In the genomic region with DNA sequence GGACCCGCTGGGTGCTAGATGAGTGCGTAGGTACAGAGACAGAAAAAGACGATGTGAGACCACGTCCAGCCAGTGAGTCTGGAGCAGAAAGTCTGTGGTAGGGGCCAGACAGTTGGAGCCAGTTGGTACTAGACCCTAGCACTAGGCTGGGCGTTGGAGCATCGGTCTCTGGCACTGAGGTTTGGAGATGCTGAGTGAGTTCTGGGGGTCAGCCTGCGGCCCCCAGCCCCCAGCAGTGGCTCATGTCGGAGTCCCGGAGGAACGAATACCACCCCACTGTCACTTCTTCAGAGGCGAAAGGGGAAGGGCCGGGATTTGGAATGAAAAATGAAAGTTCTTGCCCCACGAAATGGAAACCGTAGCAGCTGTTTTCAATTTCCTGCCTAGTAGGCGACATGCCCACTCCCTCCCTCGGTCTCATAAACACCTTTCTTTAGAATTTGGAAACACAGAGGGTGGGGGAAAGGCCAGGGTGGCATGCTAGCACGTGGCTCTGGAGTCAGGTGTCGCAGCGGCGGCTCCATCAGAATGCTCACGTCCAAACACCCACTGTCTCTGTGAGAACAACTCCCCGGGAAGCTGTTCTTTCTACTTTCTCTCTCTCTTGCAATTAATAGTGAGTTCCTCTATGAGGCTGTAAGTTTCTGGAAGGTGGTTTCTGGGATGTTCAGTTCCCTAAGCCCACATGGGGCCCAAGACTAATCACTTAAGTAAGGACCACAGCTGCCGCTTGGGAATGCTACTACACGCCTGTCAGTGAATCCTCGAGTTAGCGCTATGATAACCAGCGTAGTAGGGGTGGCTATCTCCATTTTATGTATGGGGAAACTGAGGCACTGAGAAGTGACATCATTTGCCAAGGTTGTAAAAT, we compare ENCODE assay signal across 13 cellular contexts.
A peak's percentile ranks its signal among the peaks of the same experiment; 100 is the strongest.
DNase-seq lines count a peak whose midpoint lies in the region; ATAC-seq and TF ChIP-seq lines count a peak whose summit lies in the region.
"Had no signal": no experiment of that assay in that cellular context is flagged by ENCODE, and none has a peak within 500 bp of the region (broad histone marks: within the 10 kb centered on the region; RNA-seq: fewer than 3 reads in every experiment).

No MANE protein-coding gene starts in this region.

- no peaks in the 10 kb centered on the region for H3K9me3 Mint-ChIP-seq in HFFc6
- no peaks in the 10 kb centered on the region for H3K9me3 Mint-ChIP-seq in activated naive CD4-positive, alpha-beta T cell treated with anti-CD3 and anti-CD28 coated beads, Interleukin-2, amount 50 U/mL, for 24 hours

- TF ChIP-seq CTCF in GM12875 (IDR thresholded peaks at IDR 0.05; ENCODE audit: borderline replicate concordance, insufficient read depth, low read depth, low read length) (no peak), HFFc6 (IDR thresholded peaks at IDR 0.05) (no peak)

- H3K27me3 Mint-ChIP-seq in HFFc6 (ENCODE audit: insufficient read depth), result peaks cover 54% of the 10 kb centered on the region
- H3K27me3 Mint-ChIP-seq in activated naive CD4-positive, alpha-beta T cell treated with anti-CD3 and anti-CD28 coated beads, Interleukin-2, amount 50 U/mL, for 24 hours, result no peaks in the 10 kb centered on the region

- DNase-seq in HFFc6, result no peak
- peak; percentile 41 for DNase-seq in stimulated activated CD4-positive, alpha-beta T cell treated with anti-CD3 and anti-CD28 coated beads, Interleukin-2, amount 100 ng/mL, for 4 hours (ENCODE audit: low read depth)
- no peak for DNase-seq in hypothalamus (lab: John Stamatoyannopoulos, UW)
- no peak for DNase-seq in midbrain (lab: John Stamatoyannopoulos, UW)
- no peak for DNase-seq in NCI-H1092 treated with DMSO at 0.1 percent for 48 hours (lab: John Stamatoyannopoulos, UW)
- DNase-seq: left ventricle myocardium inferior; NCI-H1048; NK-92 treated with Interleukin-12 subunit alpha and Interleukin-12 subunit beta, amount 100 ng/mL, for 24 hours had no signal

- no peak for ATAC-seq in activated CD4-positive, CD25-positive, alpha-beta regulatory T cell treated with anti-CD3 and anti-CD28 coated beads, Interleukin-2, amount 50 U/mL, for 24 hours

- no peaks in the 10 kb centered on the region for H3K4me1 Mint-ChIP-seq in HFFc6 (ENCODE audit: low read depth)
- peaks cover 47% of the 10 kb centered on the region for H3K4me1 Mint-ChIP-seq in activated naive CD4-positive, alpha-beta T cell treated with anti-CD3 and anti-CD28 coated beads, Interleukin-2, amount 50 U/mL, for 24 hours

- no peaks in the 10 kb centered on the region for H3K36me3 Mint-ChIP-seq in HFFc6 (ENCODE audit: low read depth)
- peaks cover 2% of the 10 kb centered on the region for H3K36me3 Mint-ChIP-seq in activated naive CD4-positive, alpha-beta T cell treated with anti-CD3 and anti-CD28 coated beads, Interleukin-2, amount 50 U/mL, for 24 hours

- peak overlapping the region; percentile 40 for H3K4me3 Mint-ChIP-seq in HFFc6
- H3K4me3 Mint-ChIP-seq in activated naive CD4-positive, alpha-beta T cell treated with anti-CD3 and anti-CD28 coated beads, Interleukin-2, amount 50 U/mL, for 24 hours, result peak overlapping the region; percentile 56

- H3K27ac Mint-ChIP-seq in HFFc6, result no peak overlapping the region
- peak overlapping the region; percentile 92 for H3K27ac Mint-ChIP-seq in activated naive CD4-positive, alpha-beta T cell treated with anti-CD3 and anti-CD28 coated beads, Interleukin-2, amount 50 U/mL, for 24 hours

- H3K4me3 ChIP-seq in GM12875 (ENCODE audit: low read depth, low read length), result peak overlapping the region; percentile 40
- H3K4me3 ChIP-seq: cardiac muscle cell, left ventricle myocardium inferior, right atrium auricular region had no signal
